ENCODE assay signal across 11 cellular contexts in the genomic region with DNA sequence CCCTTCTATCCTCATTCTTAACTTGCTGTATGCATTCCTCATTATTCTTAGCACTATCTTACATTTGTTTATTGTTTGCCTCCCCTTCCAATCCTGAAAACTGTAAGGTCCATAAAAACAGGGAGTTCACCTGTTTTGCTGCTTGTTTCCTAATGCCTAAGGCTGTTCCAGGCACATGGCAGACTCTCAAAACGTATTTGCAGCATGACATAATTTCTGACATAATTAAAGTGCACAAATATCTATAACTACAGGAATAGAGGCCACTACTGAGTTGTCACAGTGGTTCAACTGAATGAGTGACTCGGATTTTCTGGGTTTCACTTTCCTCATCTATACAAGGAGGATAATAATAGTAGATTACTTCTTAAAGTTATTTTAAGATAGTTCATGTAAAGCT.
A peak's percentile ranks its signal among the peaks of the same experiment; 100 is the strongest.
DNase-seq lines count a peak whose midpoint lies in the region; ATAC-seq and TF ChIP-seq lines count a peak whose summit lies in the region.
"Had no signal": no experiment of that assay in that cellular context is flagged by ENCODE, and none has a peak within 500 bp of the region (broad histone marks: within the 10 kb centered on the region; RNA-seq: fewer than 3 reads in every experiment).

No MANE protein-coding gene starts in this region.

- TF ChIP-seq CTCF in Calu3 (IDR thresholded peaks at IDR 0.05; ENCODE audit: unreplicated experiment) (no peak), HFFc6 (IDR thresholded peaks at IDR 0.05) (no peak), natural killer cell (IDR thresholded peaks at IDR 0.05) (no peak)

- ATAC-seq in activated CD8-positive, alpha-beta T cell treated with anti-CD3 and anti-CD28 coated beads, Interleukin-2, amount 10 ng/mL, durations not matched to agents 7 days and 5 days, result no peak
- ATAC-seq in natural killer cell (no peak), HG03460 (IDR thresholded peaks at IDR 0.05; ENCODE audit: unreplicated experiment) (no peak), GM19467 (IDR thresholded peaks at IDR 0.05; ENCODE audit: unreplicated experiment) (no peak)
- ATAC-seq: heart left ventricle had no signal

- H3K4me3 Mint-ChIP-seq in Calu3 (ENCODE audit: low read depth, unreplicated experiment) (peak overlapping the region; percentile 60), HFFc6 (no peak overlapping the region), natural killer cell (peak overlapping the region; percentile 98)
- H3K4me3 Mint-ChIP-seq in activated CD8-positive, alpha-beta T cell treated with anti-CD3 and anti-CD28 coated beads, Interleukin-2, amount 10 ng/mL, durations not matched to agents 7 days and 5 days, result peak overlapping the region; percentile 94

- peaks cover 84% of the 10 kb centered on the region for H3K4me1 Mint-ChIP-seq in Calu3 (ENCODE audit: low read depth, unreplicated experiment)
- H3K4me1 Mint-ChIP-seq in HFFc6 (ENCODE audit: low read depth), result peaks cover 32% of the 10 kb centered on the region
- H3K4me1 Mint-ChIP-seq in activated CD8-positive, alpha-beta T cell treated with anti-CD3 and anti-CD28 coated beads, Interleukin-2, amount 10 ng/mL, durations not matched to agents 7 days and 5 days (ENCODE audit: low read depth), result peaks cover 58% of the 10 kb centered on the region
- peaks cover 45 to 47% of the 10 kb centered on the region in 2 donors for H3K4me1 Mint-ChIP-seq in natural killer cell

- CTCF ChIA-PET in Calu3 (lab: Charles Lee), result interaction anchor here (1.1 kb wide), 1 partner anchor 13 kb away, joined by 3 read pairs; a partner anchor contains a TSS
- CTCF ChIA-PET in activated CD8-positive, alpha-beta T cell treated with anti-CD3 and anti-CD28 coated beads, Interleukin-2, amount 10 ng/mL, durations not matched to agents 7 days and 5 days (lab: Charles Lee), result interaction anchor here (1.2 to 1.3 kb wide), 2 partner anchors 11 to 18 kb away, joined by 4 to 5 read pairs; a partner anchor contains a TSS

- H3K36me3 Mint-ChIP-seq in Calu3 (ENCODE audit: insufficient read depth, unreplicated experiment), result peaks cover 59% of the 10 kb centered on the region
- 0 out of 2 replicates have a peak, but pooled peaks cover under 1% of the 10 kb centered on the region for H3K36me3 Mint-ChIP-seq in HFFc6 (ENCODE audit: low read depth)
- H3K36me3 Mint-ChIP-seq in activated CD8-positive, alpha-beta T cell treated with anti-CD3 and anti-CD28 coated beads, Interleukin-2, amount 10 ng/mL, durations not matched to agents 7 days and 5 days (ENCODE audit: low read depth), result peaks cover 19% of the 10 kb centered on the region
- H3K36me3 Mint-ChIP-seq in natural killer cell, result no peaks in the 10 kb centered on the region

- POLR2A ChIA-PET in activated CD8-positive, alpha-beta T cell treated with anti-CD3 and anti-CD28 coated beads, Interleukin-2, amount 10 ng/mL, durations not matched to agents 7 days and 5 days (lab: Charles Lee), result interaction anchor here (0.6 to 22.3 kb wide), 13 partner anchors 9 to 149 kb away, joined by 3 to 3176 read pairs (median 6); a partner anchor contains a TSS

- BruUV-seq in Calu3 (replicated peaks; lab: Mats Ljungman, UMichigan), result no TSS peak

- H3K27ac Mint-ChIP-seq in Calu3 (ENCODE audit: unreplicated experiment) (peak overlapping the region; percentile 75), HFFc6 (peak overlapping the region; percentile 99; the same call in 1 of the 2 replicates), natural killer cell (peak overlapping the region; percentile 96 to 98)
- H3K27ac Mint-ChIP-seq in activated CD8-positive, alpha-beta T cell treated with anti-CD3 and anti-CD28 coated beads, Interleukin-2, amount 10 ng/mL, durations not matched to agents 7 days and 5 days, result peak overlapping the region; percentile 91

- H3K27me3 Mint-ChIP-seq in Calu3 (ENCODE audit: unreplicated experiment) (no peaks in the 10 kb centered on the region), HFFc6 (ENCODE audit: insufficient read depth) (peaks cover 2% of the 10 kb centered on the region), natural killer cell (ENCODE audit: low read depth in 2 of 2) (no peaks in the 10 kb centered on the region)
- no peaks in the 10 kb centered on the region for H3K27me3 Mint-ChIP-seq in activated CD8-positive, alpha-beta T cell treated with anti-CD3 and anti-CD28 coated beads, Interleukin-2, amount 10 ng/mL, durations not matched to agents 7 days and 5 days (ENCODE audit: low read depth)

- no peak for DNase-seq in Calu3
- no peak for DNase-seq in HFFc6
- no peak for DNase-seq in activated CD8-positive, alpha-beta T cell treated with anti-CD3 and anti-CD28 coated beads, Interleukin-2, amount 10 ng/mL, durations not matched to agents 7 days and 5 days
- DNase-seq in natural killer cell, result no peak
- no peak for DNase-seq in GF-D8 (lab: John Stamatoyannopoulos, UW)
- DNase-seq: heart left ventricle, MV-4-11, NCI-H524 treated with DMSO at 0.1 percent for 48 hours, tibial artery had no signal

- H3K9me3 Mint-ChIP-seq in Calu3 (ENCODE audit: low read depth, unreplicated experiment), result no peaks in the 10 kb centered on the region
- no peaks in the 10 kb centered on the region for H3K9me3 Mint-ChIP-seq in HFFc6
- no peaks in the 10 kb centered on the region for H3K9me3 Mint-ChIP-seq in activated CD8-positive, alpha-beta T cell treated with anti-CD3 and anti-CD28 coated beads, Interleukin-2, amount 10 ng/mL, durations not matched to agents 7 days and 5 days (ENCODE audit: insufficient read depth)
- no peaks in the 10 kb centered on the region for H3K9me3 Mint-ChIP-seq in natural killer cell

- intact Hi-C loops in Calu3 (cut with micrococcal nuclease; ENCODE audit: unreplicated experiment), result loop anchor here (10.0 kb wide), 1 partner anchor 425 kb away; the partner anchor contains the start of gene ABT1
- intact Hi-C loops in natural killer cell (cut with micrococcal nuclease), result loop anchor here (5.0 kb wide), 3 partner anchors 68 to 367 kb away; partner anchors contain the start of gene HMGN4
